ENCODE assay signal across 18 cellular contexts in the genomic region with DNA sequence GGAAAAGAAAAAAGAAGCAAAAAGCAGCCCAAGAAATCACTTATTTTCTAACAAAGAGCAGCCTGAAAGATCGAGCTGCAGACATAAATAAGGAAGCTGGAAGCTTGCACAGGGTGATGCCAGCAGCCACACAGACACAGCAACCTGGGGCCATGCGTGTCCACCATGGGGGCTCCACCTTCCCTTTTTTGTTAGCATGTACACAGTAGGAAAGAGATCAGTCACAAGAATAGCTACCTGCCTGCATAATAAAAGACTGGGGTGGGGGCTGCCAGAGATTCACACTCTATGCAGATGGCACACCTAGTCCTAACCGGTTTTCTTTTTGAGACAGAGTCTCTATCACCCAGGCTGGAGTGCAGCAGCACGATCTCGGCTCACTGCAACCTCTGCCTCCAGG.
"Had no signal": no experiment of that assay in that cellular context is flagged by ENCODE, and none has a peak within 500 bp of the region (broad histone marks: within the 10 kb centered on the region; RNA-seq: fewer than 3 reads in every experiment).

No MANE protein-coding gene starts in this region.

- DNase-seq: activated CD4-positive, alpha-beta T cell treated with anti-CD3 and anti-CD28 coated beads, Interleukin-2, amount 50 U/mL, for 1 hour; activated CD4-positive, CD25-positive, alpha-beta regulatory T cell treated with anti-CD3 and anti-CD28 coated beads, Interleukin-2, amount 50 U/mL, for 72 hours; activated CD8-positive, alpha-beta memory T cell treated with anti-CD3 and anti-CD28 coated beads for 24 hours; activated CD8-positive, alpha-beta memory T cell treated with anti-CD3 and anti-CD28 coated beads, Interleukin-2, amount 50 U/mL, for 48 hours; activated effector memory CD4-positive, alpha-beta T cell treated with anti-CD3 and anti-CD28 coated beads, Interleukin-2, amount 50 U/mL, for 16 hours; activated naive CD4-positive, alpha-beta T cell treated with anti-CD3 and anti-CD28 coated beads, Interleukin-2, amount 50 U/mL, for 16 hours; activated T-cell treated with anti-CD3 and anti-CD28 coated beads, Interleukin-2, amount 50 U/mL, for 48 hours; aorta; colonic mucosa; foreskin keratinocyte; naive thymus-derived CD4-positive, alpha-beta T cell; spleen; stimulated activated CD4-positive, alpha-beta T cell treated with anti-CD3 and anti-CD28 coated beads, Interleukin-4, amount 100 ng/mL, for 4 hours; thyroid gland had no signal

- H3K9ac ChIP-seq: parathyroid adenoma had no signal

- H2AFZ ChIP-seq: parathyroid adenoma had no signal

- H3K9me3 ChIP-seq: colonic mucosa, neutrophil, spleen, thyroid gland had no signal

- H3K4me1 ChIP-seq: foreskin keratinocyte had no signal

- FAIRE-seq: urothelium cell line had no signal

- H3K36me3 ChIP-seq: colonic mucosa, thyroid gland had no signal

- H3K4me3 ChIP-seq: colonic mucosa, spleen, thyroid gland had no signal

- H3K27ac ChIP-seq: colonic mucosa, foreskin keratinocyte, neutrophil, parathyroid adenoma, spleen, thyroid gland had no signal

- ATAC-seq: foreskin keratinocyte; naive thymus-derived CD4-positive, alpha-beta T cell; stimulated activated memory B cell treated with anti-CD40 and anti-IgM and Interleukin-4, amounts not matched to agents 10 μg/mL and 1 μg/mL and 100 μg/mL, for 72 hours had no signal

- H3K27me3 ChIP-seq: colonic mucosa, foreskin keratinocyte, neutrophil, spleen, thyroid gland had no signal
